9 cellular contexts compared by ENCODE assay signal in the genomic region with DNA sequence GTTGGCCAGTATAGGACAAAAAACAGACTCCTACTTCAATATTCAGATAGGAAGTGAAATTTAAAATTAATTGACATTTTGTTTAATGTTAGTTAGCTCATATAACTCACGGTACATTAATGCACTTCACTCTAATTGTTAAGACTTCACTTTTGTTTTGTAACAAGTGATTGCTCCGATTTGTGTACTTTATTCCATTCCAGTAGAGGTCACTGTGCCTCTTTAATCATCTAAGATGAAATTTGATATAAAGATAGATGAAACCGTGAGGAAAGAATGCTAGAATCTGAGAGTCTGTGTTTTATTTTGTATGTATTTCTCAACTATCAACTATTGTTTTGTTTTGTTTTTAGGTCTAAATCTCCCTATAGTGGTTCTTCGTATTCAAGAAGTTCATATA. TPM values are rescaled to one million over a fixed set of nuclear protein-coding genes. Genes with fewer than 3 reads are reported as not detected.
DNase-seq lines count a peak whose midpoint lies in the region; TF ChIP-seq lines count a peak whose summit lies in the region.
"Had no signal": no experiment of that assay in that cellular context is flagged by ENCODE, and none has a peak within 500 bp of the region (broad histone marks: within the 10 kb centered on the region; RNA-seq: fewer than 3 reads in every experiment).

No MANE protein-coding gene starts in this region.

- no peaks in the 10 kb centered on the region for H3K4me1 ChIP-seq in spleen

- H3K4me1 Mint-ChIP-seq in osteocyte (ENCODE audit: unreplicated experiment), result no peaks in the 10 kb centered on the region
- H3K4me1 Mint-ChIP-seq: activated CD4-positive, alpha-beta memory T cell treated with anti-CD3 and anti-CD28 coated beads, Interleukin-2, amount 10 ng/mL, durations not matched to agents 7 days and 5 days had no signal

- no peaks in the 10 kb centered on the region for H3K27me3 Mint-ChIP-seq in osteocyte (ENCODE audit: unreplicated experiment)
- H3K27me3 Mint-ChIP-seq: activated CD4-positive, alpha-beta memory T cell treated with anti-CD3 and anti-CD28 coated beads, Interleukin-2, amount 10 ng/mL, durations not matched to agents 7 days and 5 days had no signal

- no peak overlapping the region for H3K27ac ChIP-seq in spleen

- TF ChIP-seq CTCF in osteocyte (IDR thresholded peaks at IDR 0.05), result peak; percentile 57
- no peak for TF ChIP-seq CTCF in spleen (IDR thresholded peaks at IDR 0.05 in 8 of 11, conservative IDR thresholded peaks at IDR 0.05 in 3 of 11)

- WGBS in spleen, 5 donors, result 83 to 97% (median 91%) methylated on average over 4 of the region's 4 CpGs

- peaks cover 0 to 20% (median 2%) of the 10 kb centered on the region in 8 donors for H3K9me3 ChIP-seq in spleen

- H3K4me3 ChIP-seq in spleen, result no peak overlapping the region
- H3K4me3 ChIP-seq: lung had no signal

- TF ChIP-seq POLR2A in spleen (IDR thresholded peaks at IDR 0.05), result no peak

- peaks cover 66% of the 10 kb centered on the region for H3K36me3 Mint-ChIP-seq in osteocyte (ENCODE audit: unreplicated experiment)

- intact Hi-C loops in spleen (cut with DNase I; ENCODE audit: low total_unique reads), result loop anchor here (10.0 kb wide), 1 partner anchor 246 kb away; no protein-coding TSS in a partner anchor

- H3K4me3 Mint-ChIP-seq in osteocyte (ENCODE audit: unreplicated experiment), result no peak overlapping the region
- H3K4me3 Mint-ChIP-seq: activated CD4-positive, alpha-beta memory T cell treated with anti-CD3 and anti-CD28 coated beads, Interleukin-2, amount 10 ng/mL, durations not matched to agents 7 days and 5 days had no signal

- H3K9me3 Mint-ChIP-seq in osteocyte (ENCODE audit: unreplicated experiment), result no peaks in the 10 kb centered on the region

- H3K36me3 ChIP-seq in spleen, result peaks cover 9 to 95% (median 85%) of the 10 kb centered on the region in 6 donors

- DNase-seq in EL, result peak; percentile 17
- DNase-seq in NCI-H2196 (lab: John Stamatoyannopoulos, UW; ENCODE audit: unreplicated experiment), result peak; percentile 23
- peak; percentile 51 for DNase-seq in dedifferentiated amniotic fluid mesenchymal stem cell (ENCODE audit: extremely low spot score)
- no peak for DNase-seq in osteocyte (ENCODE audit: extremely low spot score, unreplicated experiment)
- DNase-seq in spleen, result no peak
- DNase-seq in GM19238 (ENCODE audit: insufficient read length, low spot score), result no peak
- no peak for DNase-seq in DMS153 treated with DMSO at 0.1 percent for 48 hours (lab: John Stamatoyannopoulos, UW; ENCODE audit: unreplicated experiment)
- DNase-seq: activated CD4-positive, alpha-beta memory T cell treated with anti-CD3 and anti-CD28 coated beads, Interleukin-2, amount 10 ng/mL, durations not matched to agents 7 days and 5 days had no signal

- peak overlapping the region; percentile 44 for H3K27ac Mint-ChIP-seq in osteocyte (ENCODE audit: unreplicated experiment)
- H3K27ac Mint-ChIP-seq: activated CD4-positive, alpha-beta memory T cell treated with anti-CD3 and anti-CD28 coated beads, Interleukin-2, amount 10 ng/mL, durations not matched to agents 7 days and 5 days had no signal

- H3K27me3 ChIP-seq in spleen (replicated peaks in 1 of 7), result no peaks in the 10 kb centered on the region

RNA-seq across cellular contexts. Expression of a gene that starts 29.0 kb away (rescaled TPM):
- total RNA-seq in osteocyte, result 43.6 and 54.6 TPM in 2 replicates
- 10 to 100 TPM; 63.5 to 83.9 (median 72.7) TPM for total RNA-seq in spleen
- polyA plus RNA-seq in spleen, result 10 to 100 TPM; 34.3 to 39.1 (median 34.7) TPM

Comparison
In these comparisons a context has a peak if more than half of its experiments do, and no peak if none do; other contexts are left out.
1. DNase-seq: peak in EL (single experiment), NCI-H2196 (single experiment) and dedifferentiated amniotic fluid mesenchymal stem cell (single experiment); none in osteocyte (single experiment), spleen (single experiment), GM19238 (single experiment) and DMS153 treated with DMSO at 0.1 percent for 48 hours (single experiment).